Comparison of ENCODE assay signal across 20 cellular contexts in the genomic region with DNA sequence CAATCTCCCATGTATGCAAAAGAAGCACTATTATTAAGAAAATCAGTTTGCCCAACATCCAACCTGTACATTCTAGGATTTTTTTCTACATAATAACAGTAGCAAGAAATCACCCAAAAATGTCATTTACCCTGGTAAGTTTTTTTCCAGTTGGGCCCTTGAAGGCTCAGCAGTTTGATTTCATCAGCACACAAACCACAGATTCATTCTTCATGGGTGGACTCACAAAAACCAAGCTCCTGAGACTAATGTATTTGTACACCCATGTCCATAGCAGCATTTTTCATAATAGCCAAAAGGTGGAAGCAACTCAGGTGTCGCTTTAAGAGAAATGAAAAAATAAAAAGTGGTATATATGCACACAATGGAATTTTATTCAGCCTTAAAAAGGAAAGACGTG.
"Had no signal": no experiment of that assay in that cellular context is flagged by ENCODE, and none has a peak within 500 bp of the region (broad histone marks: within the 10 kb centered on the region; RNA-seq: fewer than 3 reads in every experiment).

No MANE protein-coding gene starts in this region.

- DNase-seq: activated CD4-positive, alpha-beta T cell treated with anti-CD3 and anti-CD28 coated beads for 1 hour; activated CD4-positive, alpha-beta T cell treated with anti-CD3 and anti-CD28 coated beads, Interleukin-2, amount 50 U/mL, for 4 hours; activated CD8-positive, alpha-beta memory T cell treated with anti-CD3 and anti-CD28 coated beads, Interleukin-2, amount 10 ng/mL, durations not matched to agents 7 days and 5 days; activated naive CD4-positive, alpha-beta T cell treated with anti-CD3 and anti-CD28 coated beads, Interleukin-2, amount 10 ng/mL, durations not matched to agents 7 days and 5 days; activated T-cell treated with anti-CD3 and anti-CD28 coated beads, Interleukin-2, amount 50 U/mL, for 1 hour; body of pancreas; central memory CD4-positive, alpha-beta T cell; effector CD8-positive, alpha-beta T cell; hippocampal formation; left ventricle myocardium inferior; mucosa of descending colon; naive thymus-derived CD4-positive, alpha-beta T cell; pancreas; sigmoid colon; stimulated activated CD4-positive, alpha-beta T cell treated with anti-CD3 and anti-CD28 coated beads, Interleukin-1b, Interleukin-23, amount 100 ng/mL, for 48 hours; stimulated activated naive CD8-positive, alpha-beta T cell treated with anti-CD3 and anti-CD28 coated beads, Interleukin-15, amount 100 ng/mL, for 72 hours; testis; upper lobe of left lung had no signal

- H3K27ac ChIP-seq: body of pancreas, left ventricle myocardium inferior, pancreas, sigmoid colon, testis, upper lobe of left lung, VCaP had no signal

- H3K9me3 ChIP-seq: body of pancreas, pancreas, testis had no signal

- H3K4me3 ChIP-seq: body of pancreas, left ventricle myocardium inferior, mucosa of descending colon, pancreas, sigmoid colon, testis, upper lobe of left lung had no signal

- H3K4me1 Mint-ChIP-seq: activated CD8-positive, alpha-beta memory T cell treated with anti-CD3 and anti-CD28 coated beads, Interleukin-2, amount 10 ng/mL, durations not matched to agents 7 days and 5 days; activated naive CD4-positive, alpha-beta T cell treated with anti-CD3 and anti-CD28 coated beads, Interleukin-2, amount 10 ng/mL, durations not matched to agents 7 days and 5 days; memory B cell; naive thymus-derived CD4-positive, alpha-beta T cell; stimulated activated naive CD8-positive, alpha-beta T cell treated with anti-CD3 and anti-CD28 coated beads, Interleukin-15, amount 100 ng/mL, for 72 hours had no signal

- FAIRE-seq: pancreas had no signal

- ATAC-seq: activated CD8-positive, alpha-beta memory T cell treated with anti-CD3 and anti-CD28 coated beads, Interleukin-2, amount 10 ng/mL, durations not matched to agents 7 days and 5 days; body of pancreas; mucosa of descending colon; naive thymus-derived CD4-positive, alpha-beta T cell; pancreas; stimulated activated naive CD8-positive, alpha-beta T cell treated with anti-CD3 and anti-CD28 coated beads, Interleukin-15, amount 100 ng/mL, for 72 hours had no signal

- H3K4me1 ChIP-seq: body of pancreas, left ventricle myocardium inferior, pancreas, sigmoid colon, testis, upper lobe of left lung had no signal

- H3K27me3 ChIP-seq: body of pancreas, pancreas, sigmoid colon, testis, upper lobe of left lung had no signal

- H3K27me3 Mint-ChIP-seq: memory B cell; naive thymus-derived CD4-positive, alpha-beta T cell had no signal

- H3K36me3 Mint-ChIP-seq: activated naive CD4-positive, alpha-beta T cell treated with anti-CD3 and anti-CD28 coated beads, Interleukin-2, amount 10 ng/mL, durations not matched to agents 7 days and 5 days had no signal

- H3K36me3 ChIP-seq: left ventricle myocardium inferior, pancreas, sigmoid colon, upper lobe of left lung had no signal

- H3K27ac Mint-ChIP-seq: activated CD8-positive, alpha-beta memory T cell treated with anti-CD3 and anti-CD28 coated beads, Interleukin-2, amount 10 ng/mL, durations not matched to agents 7 days and 5 days; activated naive CD4-positive, alpha-beta T cell treated with anti-CD3 and anti-CD28 coated beads, Interleukin-2, amount 10 ng/mL, durations not matched to agents 7 days and 5 days; memory B cell; naive thymus-derived CD4-positive, alpha-beta T cell had no signal

- H3K4me3 Mint-ChIP-seq: activated CD8-positive, alpha-beta memory T cell treated with anti-CD3 and anti-CD28 coated beads, Interleukin-2, amount 10 ng/mL, durations not matched to agents 7 days and 5 days; activated naive CD4-positive, alpha-beta T cell treated with anti-CD3 and anti-CD28 coated beads, Interleukin-2, amount 10 ng/mL, durations not matched to agents 7 days and 5 days; memory B cell; naive thymus-derived CD4-positive, alpha-beta T cell; stimulated activated naive CD8-positive, alpha-beta T cell treated with anti-CD3 and anti-CD28 coated beads, Interleukin-15, amount 100 ng/mL, for 72 hours had no signal
